In the genomic region with DNA sequence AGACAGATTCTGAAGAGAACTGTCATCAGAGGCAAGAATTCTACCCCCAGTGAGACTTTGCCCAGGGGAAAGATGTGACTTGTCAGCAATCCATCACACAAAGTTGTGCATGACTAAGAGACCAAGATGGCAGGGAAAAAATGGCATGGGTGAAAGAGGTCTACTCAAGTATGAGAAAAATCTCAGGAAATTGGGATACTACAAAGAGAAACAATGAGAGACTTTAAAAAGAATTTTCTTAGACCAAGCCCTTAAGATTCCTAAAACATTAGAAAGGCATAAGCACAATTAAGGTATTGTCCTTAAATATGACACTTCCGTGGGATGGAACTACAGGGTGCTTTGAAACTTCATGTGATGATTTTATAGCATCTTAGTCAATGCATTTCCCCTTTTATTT, we compare ENCODE assay signal across 18 cellular contexts. TPM values are rescaled to one million over a fixed set of nuclear protein-coding genes. Genes with fewer than 3 reads are reported as not detected.
DNase-seq lines count a peak whose midpoint lies in the region; ATAC-seq and FAIRE-seq lines count a peak whose summit lies in the region.
"Had no signal": no experiment of that assay in that cellular context is flagged by ENCODE, and none has a peak within 500 bp of the region (broad histone marks: within the 10 kb centered on the region; RNA-seq: fewer than 3 reads in every experiment).

No MANE protein-coding gene starts in this region.

- peak; percentile 87 for DNase-seq in GM04503 (ENCODE audit: low read depth)
- peak; percentile 96 for DNase-seq in RPMI7951 (ENCODE audit: low read depth)
- no peak for DNase-seq in epithelial cell of prostate (ENCODE audit: low read depth, low spot score)
- peak; percentile 70 for DNase-seq in urothelium cell line (ENCODE audit: low spot score)
- no peak for DNase-seq in T-helper 1 cell
- DNase-seq: activated CD4-positive, alpha-beta memory T cell treated with anti-CD3 and anti-CD28 coated beads for 36 hours; activated naive CD4-positive, alpha-beta T cell treated with anti-CD3 and anti-CD28 coated beads, Interleukin-2, amount 50 U/mL, for 16 hours; activated T-cell treated with anti-CD3 and anti-CD28 coated beads, Interleukin-2, amount 50 U/mL, for 24 hours; DMS79 treated with DMSO at 0.1 percent for 48 hours; KG1; naive thymus-derived CD4-positive, alpha-beta T cell; NCI-H1105; NCI-H748 treated with DMSO at 0.1 percent for 48 hours; psoas muscle; WERI-Rb-1 had no signal

- ATAC-seq in HG03439 (IDR thresholded peaks at IDR 0.05; ENCODE audit: unreplicated experiment) (no peak), GM18511 (IDR thresholded peaks at IDR 0.05; ENCODE audit: unreplicated experiment) (no peak)
- ATAC-seq: naive thymus-derived CD4-positive, alpha-beta T cell; psoas muscle had no signal

- H3K27ac ChIP-seq in epithelial cell of prostate: peak overlapping the region; percentile 50
- H3K27ac ChIP-seq: psoas muscle, thoracic aorta, WERI-Rb-1 had no signal

- peak; percentile 50 for FAIRE-seq in urothelium cell line (lab: Jason Lieb, UNC)

RNA-seq across cellular contexts. Expression of a gene that starts 45.6 kb away (rescaled TPM):
- 17.5 and 19.1 TPM in 2 replicates for total RNA-seq in RPMI7951 (2014; rRNA removed; shearing (Covaris generic))
- total RNA-seq: activated CD4-positive, alpha-beta memory T cell treated with anti-CD3 and anti-CD28 coated beads for 36 hours had no signal

Comparison
In these comparisons a context has a peak if more than half of its experiments do, and no peak if none do; other contexts are left out.
1. DNase-seq: peak in GM04503 (single experiment), RPMI7951 (single experiment) and urothelium cell line (single experiment); none in epithelial cell of prostate (single experiment) and T-helper 1 cell (0 of 5).